ENCODE assay signal across 1 cellular context in the genomic region with DNA sequence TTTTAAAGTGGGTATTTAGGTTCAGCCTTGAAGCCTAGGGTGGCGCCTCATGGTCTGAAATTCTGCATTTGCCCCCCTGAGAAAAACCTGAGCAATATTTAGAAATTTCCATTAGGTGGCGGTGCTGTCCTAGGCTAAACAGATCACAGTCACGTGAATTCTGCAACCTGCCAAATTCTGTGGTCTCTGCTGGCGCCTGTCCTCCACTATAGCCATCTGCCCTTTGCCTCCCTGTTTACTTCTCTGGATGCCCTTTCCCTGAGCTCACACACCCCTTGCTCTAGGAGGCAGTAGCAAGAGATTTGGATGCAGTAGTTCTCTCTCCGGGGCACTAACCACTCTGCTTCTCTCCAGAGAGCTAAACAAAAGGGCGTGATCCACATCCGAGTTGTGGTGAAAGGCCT.
TF ChIP-seq lines count a peak whose summit lies in the region.

No MANE protein-coding gene starts in this region.

TF ChIP-seq in SK-N-SH, 30 proteins besides CTCF, POLR2A, EP300 and RAD21 (continued from another document):
- TF ChIP-seq TEAD4 (IDR thresholded peaks at IDR 0.05; ENCODE audit: borderline replicate concordance, insufficient read depth) (no peak), JUND (IDR thresholded peaks at IDR 0.05) (no peak), REST (IDR thresholded peaks at IDR 0.05; ENCODE audit: low read depth, low read length) (no peak), MXI1 (IDR thresholded peaks at IDR 0.05; ENCODE audit: low read depth, low read length) (peak; percentile 83; the same call in 1 of the 2 replicates), ELF1 (IDR thresholded peaks at IDR 0.05) (no peak), SMC3 (IDR thresholded peaks at IDR 0.05; ENCODE audit: low read depth, low read length) (peak; percentile 68; the same call in 1 of the 2 replicates)
